In genomic region chr11:68974421-68975194, GRCh38 we compare ENCODE assay signal across 1 cellular context.
TF ChIP-seq lines count a peak whose summit lies in the region.

No MANE protein-coding gene starts in this region.

TF ChIP-seq in GM12878, 131 proteins besides CTCF, POLR2A, EP300 and RAD21 (continued from another document):
- TF ChIP-seq RBBP5 (conservative IDR thresholded peaks at IDR 0.05) (no peak), POU2F2 (IDR thresholded peaks at IDR 0.05; ENCODE audit: borderline replicate concordance, low read depth, low read length) (no peak), ZNF207 (IDR thresholded peaks at IDR 0.05; ENCODE audit: borderline replicate concordance) (no peak), CHD2 (IDR thresholded peaks at IDR 0.05; ENCODE audit: borderline replicate concordance, low read depth, low read length) (no peak), NFXL1 (IDR thresholded peaks at IDR 0.05; ENCODE audit: borderline replicate concordance) (no peak), PKNOX1 (IDR thresholded peaks at IDR 0.05) (peak; percentile 74), SIX5 (IDR thresholded peaks at IDR 0.05; ENCODE audit: low read depth, low read length, severe bottlenecking) (peak; percentile 66), SMAD5 (IDR thresholded peaks at IDR 0.05; ENCODE audit: low read depth) (no peak), CEBPZ (IDR thresholded peaks at IDR 0.05; ENCODE audit: low read depth, low read length) (no peak), ATF7 (IDR thresholded peaks at IDR 0.05; ENCODE audit: low read depth) (no peak), TCF7 (IDR thresholded peaks at IDR 0.05; ENCODE audit: borderline replicate concordance) (no peak), ZNF217 (IDR thresholded peaks at IDR 0.05) (no peak), CREB1 (IDR thresholded peaks at IDR 0.05; ENCODE audit: low read depth) (no peak), NR2C1 (IDR thresholded peaks at IDR 0.05) (0 out of 2 replicates have a peak, but pooled peaks have one; percentile 13), E2F8 (IDR thresholded peaks at IDR 0.05; ENCODE audit: low read depth, partially characterized antibody) (no peak), ZBED1 (IDR thresholded peaks at IDR 0.05; ENCODE audit: borderline replicate concordance) (no peak), ZZZ3 (IDR thresholded peaks at IDR 0.05; ENCODE audit: control insufficient read depth, insufficient read length, low read depth) (no peak), IRF5 (IDR thresholded peaks at IDR 0.05; ENCODE audit: borderline replicate concordance) (no peak), REST (IDR thresholded peaks at IDR 0.05; ENCODE audit: low read depth, low read length) (no peak), ZBTB11 (CRISPR knock-in tag; IDR thresholded peaks at IDR 0.05) (no peak)
TF ChIP-seq in GM12878: peak in this region for 10.
